ENCODE assay signal across 8 cellular contexts in genomic region chr1:171313835-171314320, GRCh38. TPM values are rescaled to one million over a fixed set of nuclear protein-coding genes. Genes with fewer than 3 reads are reported as not detected.
A peak's percentile ranks its signal among the peaks of the same experiment; 100 is the strongest.
DNase-seq lines count a peak whose midpoint lies in the region; ATAC-seq and TF ChIP-seq lines count a peak whose summit lies in the region.

Gene FMO4 (plus strand): TSS chr1:171314183. CDS start chr1:171319826, 5,643 bp downstream.

- peaks cover 9% of the 10 kb centered on the region for H3K4me1 ChIP-seq in body of pancreas
- H3K4me1 ChIP-seq in iPS DF 6.9 (ENCODE audit: control insufficient read depth, insufficient read depth, low read length): no peaks in the 10 kb centered on the region
- peaks cover 6% of the 10 kb centered on the region for H3K4me1 ChIP-seq in skeletal muscle satellite cell (ENCODE audit: control insufficient read depth, insufficient read depth, low read length)

- no peaks in the 10 kb centered on the region for H3K9me3 ChIP-seq in body of pancreas
- H3K9me3 ChIP-seq in iPS DF 6.9 (ENCODE audit: control insufficient read depth, insufficient read depth, low read length): no peaks in the 10 kb centered on the region
- H3K9me3 ChIP-seq in skeletal muscle satellite cell (replicated peaks; ENCODE audit: low read length): no peaks in the 10 kb centered on the region

- peak; percentile 27 for DNase-seq in NCI-H2029 treated with DMSO at 0.1 percent for 48 hours (lab: John Stamatoyannopoulos, UW)
- peak; percentile 75 for DNase-seq in T1000 (lab: John Stamatoyannopoulos, UW)
- peak; percentile 92 to 98 (median 94) for DNase-seq in body of pancreas
- peak; percentile 91 for DNase-seq in iPS DF 6.9 (ENCODE audit: low read depth, low spot score)

- H3K4me3 ChIP-seq in body of pancreas (no peak within 1 kb of the TSS), iPS DF 6.9 (ENCODE audit: low read length) (no peak within 1 kb of the TSS), skeletal muscle satellite cell (ENCODE audit: low read length) (peak within 1 kb of the TSS; percentile 57)

- WGBS in body of pancreas, 2 donors: 0% methylated on average over 10 of the region's 10 CpGs
- WGBS in iPS DF 6.9 (ENCODE audit: insufficient coverage, insufficient read length): no CpG with 5 or more reads among the region's 10 CpGs

- H3K36me3 ChIP-seq in body of pancreas (replicated peaks in 1 of 2; ENCODE audit: insufficient read depth in 1 of 2, low read depth in 2 of 2): no peaks in the 10 kb centered on the region
- no peaks in the 10 kb centered on the region for H3K36me3 ChIP-seq in iPS DF 6.9 (ENCODE audit: control insufficient read depth, insufficient read depth, low read length)
- H3K36me3 ChIP-seq in skeletal muscle satellite cell (ENCODE audit: insufficient read depth, low read length): no peaks in the 10 kb centered on the region

- peak; percentile 99 for ATAC-seq in GM18511 (IDR thresholded peaks at IDR 0.05; ENCODE audit: unreplicated experiment)
- peak; percentile 100 for ATAC-seq in HG03039 (IDR thresholded peaks at IDR 0.05; ENCODE audit: unreplicated experiment)
- peak; percentile 100 for ATAC-seq in body of pancreas

- TF ChIP-seq POLR2A in body of pancreas (IDR thresholded peaks at IDR 0.05): peak in 2 of 3 donors; percentile 44 to 47

- peak within 1 kb of the TSS; percentile 64 for H3K9ac ChIP-seq in skeletal muscle satellite cell (ENCODE audit: low read depth, low read length)

- intact Hi-C loops in body of pancreas (cut with DNase I): no loop called here

- peak; percentile 97 for TF ChIP-seq CTCF in 22Rv1 (IDR thresholded peaks at IDR 0.05)
- TF ChIP-seq CTCF in body of pancreas (IDR thresholded peaks at IDR 0.05): peak; percentile 78 to 99 (median 97)

- H3K27me3 ChIP-seq in body of pancreas (no peaks in the 10 kb centered on the region), iPS DF 6.9 (ENCODE audit: control insufficient read depth, insufficient read depth, low read length) (no peaks in the 10 kb centered on the region), skeletal muscle satellite cell (ENCODE audit: control insufficient read depth, insufficient read depth, low read length) (peaks cover 3% of the 10 kb centered on the region)

- H3K27ac ChIP-seq in 22Rv1: peak within 1 kb of the TSS; percentile 22; the same call in 1 of the 2 replicates
- peak within 1 kb of the TSS; percentile 34 to 70 (median 54) for H3K27ac ChIP-seq in body of pancreas
- no peak within 1 kb of the TSS for H3K27ac ChIP-seq in iPS DF 6.9 (ENCODE audit: low read length)

- H3K4me2 ChIP-seq in skeletal muscle satellite cell (ENCODE audit: low read length): peak within 1 kb of the TSS; percentile 72

RNA-seq across cellular contexts. Expression of gene FMO4, which starts in this region (rescaled TPM):
- total RNA-seq in body of pancreas: 1 to 10 TPM in 1 of 2 donors, under 1 TPM in 1; 0.99 to 4.4 TPM
- 0.51 and 1.5 TPM in 2 replicates for total RNA-seq in skeletal muscle satellite cell (2012; rRNA removed)

Comparison
In these comparisons a context has a peak if more than half of its experiments do, and no peak if none do; other contexts are left out.
1. DNase-seq: peak in every context shown above with its lines; median percentile 94 in body of pancreas; 91 in iPS DF 6.9; 75 in T1000; 27 in NCI-H2029 treated with DMSO at 0.1 percent for 48 hours.